ENCODE assay signal across 27 cellular contexts in genomic region chr1:39181311-39181710, GRCh38. TPM values are rescaled to one million over a fixed set of nuclear protein-coding genes. Genes with fewer than 3 reads are reported as not detected.
DNase-seq lines count a peak whose midpoint lies in the region; ATAC-seq and TF ChIP-seq lines count a peak whose summit lies in the region.
"Had no signal": no experiment of that assay in that cellular context is flagged by ENCODE, and none has a peak within 500 bp of the region (broad histone marks: within the 10 kb centered on the region; RNA-seq: fewer than 3 reads in every experiment).

No MANE protein-coding gene starts in this region.

- ATAC-seq in Panc1: no peak
- ATAC-seq in naive thymus-derived CD4-positive, alpha-beta T cell: no peak
- no peak for ATAC-seq in HG02759 (IDR thresholded peaks at IDR 0.05; ENCODE audit: unreplicated experiment)

- H3K27ac ChIP-seq in CD4-positive, alpha-beta memory T cell (ENCODE audit: low read depth, low read length): no peak overlapping the region
- H3K27ac ChIP-seq in Panc1 (ENCODE audit: low read length): peak overlapping the region; percentile 97
- no peak overlapping the region for H3K27ac ChIP-seq in naive thymus-derived CD4-positive, alpha-beta T cell (ENCODE audit: low read depth, low read length)
- H3K27ac ChIP-seq: BLaER1 treated with 17β-estradiol and CSF1 and Interleukin-3, amounts not matched to agents 10 nM and 100 nM; GM23248; HL-60; KMS-11 had no signal

- no peaks in the 10 kb centered on the region for H3K9me3 ChIP-seq in CD4-positive, alpha-beta memory T cell (ENCODE audit: control insufficient read depth in 1 of 2, low read length in 2 of 2)
- H3K9me3 ChIP-seq in Panc1 (ENCODE audit: control insufficient read depth, insufficient read depth, low read depth, low read length): no peaks in the 10 kb centered on the region; the same call in 1 of the 2 replicates
- H3K9me3 ChIP-seq in naive thymus-derived CD4-positive, alpha-beta T cell (ENCODE audit: control insufficient read depth in 2 of 3, low read length in 3 of 3): no peaks in the 10 kb centered on the region

- H3K9me3 Mint-ChIP-seq in CD4-positive, alpha-beta memory T cell: no peaks in the 10 kb centered on the region
- H3K9me3 Mint-ChIP-seq in chondrocyte (ENCODE audit: low read depth): no peaks in the 10 kb centered on the region
- no peaks in the 10 kb centered on the region for H3K9me3 Mint-ChIP-seq in naive thymus-derived CD4-positive, alpha-beta T cell
- H3K9me3 Mint-ChIP-seq: CD4-positive, alpha-beta T cell; IgD-negative memory B cell had no signal

- peaks cover 18 to 34% (median 27%) of the 10 kb centered on the region in 4 donors for H3K4me1 Mint-ChIP-seq in CD4-positive, alpha-beta memory T cell
- peaks cover 74% of the 10 kb centered on the region for H3K4me1 Mint-ChIP-seq in chondrocyte (ENCODE audit: low read depth)
- peaks cover 16 to 36% (median 30%) of the 10 kb centered on the region in 7 donors for H3K4me1 Mint-ChIP-seq in naive thymus-derived CD4-positive, alpha-beta T cell

- DNase-seq in CD4-positive, alpha-beta memory T cell: no peak
- DNase-seq in Panc1 (ENCODE audit: low read depth, low spot score) (no peak), chondrocyte (ENCODE audit: low spot score) (no peak), inferior parietal cortex (ENCODE audit: extremely low spot score) (no peak), HK-2 (ENCODE audit: unreplicated experiment) (no peak)
- no peak for DNase-seq in naive thymus-derived CD4-positive, alpha-beta T cell
- DNase-seq in effector CD4-positive, alpha-beta T cell: no peak
- DNase-seq: AML-193; CD4-positive, alpha-beta T cell; COR-L47; GM23248; H7; MM.1S; NCI-H1048; NCI-H1417; NCI-H1694; NCI-H2029 treated with DMSO at 0.1 percent for 48 hours; NCI-H446 treated with DMSO at 0.1 percent for 48 hours; NCI-H526; NCI-H82; PC-9; SHP77 treated with DMSO at 0.1 percent for 48 hours had no signal

- no peaks in the 10 kb centered on the region for H3K36me3 ChIP-seq in CD4-positive, alpha-beta memory T cell (ENCODE audit: insufficient read depth, low read length)
- no peaks in the 10 kb centered on the region for H3K36me3 ChIP-seq in Panc1 (ENCODE audit: control insufficient read depth, insufficient read depth, low read length)
- no peaks in the 10 kb centered on the region for H3K36me3 ChIP-seq in naive thymus-derived CD4-positive, alpha-beta T cell (ENCODE audit: control insufficient read depth in 2 of 3, insufficient read depth in 3 of 3, low read length in 3 of 3)

- H3K36me3 Mint-ChIP-seq in CD4-positive, alpha-beta memory T cell: peaks cover 0 to 2% of the 10 kb centered on the region in 2 donors
- H3K36me3 Mint-ChIP-seq in chondrocyte (ENCODE audit: low read depth): no peaks in the 10 kb centered on the region
- H3K36me3 Mint-ChIP-seq in naive thymus-derived CD4-positive, alpha-beta T cell: no peaks in the 10 kb centered on the region
- H3K36me3 Mint-ChIP-seq: IgD-negative memory B cell had no signal

- POLR2A ChIA-PET in CD4-positive, alpha-beta memory T cell (lab: Charles Lee; ENCODE audit: partially characterized antibody): no interaction called here
- POLR2A ChIA-PET in Panc1 (lab: Charles Lee): no interaction called here
- POLR2A ChIA-PET in naive thymus-derived CD4-positive, alpha-beta T cell (lab: Charles Lee): interaction anchor here (0.6 kb wide), 2 partner anchors 12 to 173 kb away, joined by 3 to 4 read pairs; no protein-coding TSS in a partner anchor

- TF ChIP-seq CTCF in Panc1 (IDR thresholded peaks at IDR 0.05): no peak
- TF ChIP-seq CTCF in chondrocyte (IDR thresholded peaks at IDR 0.05): no peak

- no peaks in the 10 kb centered on the region for H3K27me3 Mint-ChIP-seq in CD4-positive, alpha-beta memory T cell
- no peaks in the 10 kb centered on the region for H3K27me3 Mint-ChIP-seq in chondrocyte (ENCODE audit: low read depth)
- H3K27me3 Mint-ChIP-seq in naive thymus-derived CD4-positive, alpha-beta T cell: peaks cover 0 to 2% (median 0%) of the 10 kb centered on the region in 5 donors
- H3K27me3 Mint-ChIP-seq: CD4-positive, alpha-beta T cell; IgD-negative memory B cell had no signal

- no peak overlapping the region for H3K4me3 Mint-ChIP-seq in CD4-positive, alpha-beta memory T cell
- no peak overlapping the region for H3K4me3 Mint-ChIP-seq in chondrocyte (ENCODE audit: unreplicated experiment)
- no peak overlapping the region for H3K4me3 Mint-ChIP-seq in naive thymus-derived CD4-positive, alpha-beta T cell
- H3K4me3 Mint-ChIP-seq: CD4-positive, alpha-beta T cell; IgD-negative memory B cell had no signal

- intact Hi-C loops in CD4-positive, alpha-beta memory T cell (cut with micrococcal nuclease): loop anchor here (5.0 kb wide), 2 partner anchors 226 to 396 kb away; partner anchors contain the start of gene PABPC4
- intact Hi-C loops in Panc1 (cut with micrococcal nuclease; ENCODE audit: unreplicated experiment): no loop called here
- intact Hi-C loops in naive thymus-derived CD4-positive, alpha-beta T cell (cut with micrococcal nuclease): loop anchor here (5.0 kb wide), 3 partner anchors 36 to 356 kb away; partner anchors contain the start of gene RRAGC (in 1 of the 2)

- peak overlapping the region in 4 of 7 donors; percentile 10 to 75 (median 54) for H3K27ac Mint-ChIP-seq in CD4-positive, alpha-beta memory T cell
- peak overlapping the region; percentile 8 for H3K27ac Mint-ChIP-seq in chondrocyte (ENCODE audit: unreplicated experiment)
- peak overlapping the region in 5 of 9 donors; percentile 3 to 41 (median 25) for H3K27ac Mint-ChIP-seq in naive thymus-derived CD4-positive, alpha-beta T cell
- H3K27ac Mint-ChIP-seq: CD4-positive, alpha-beta T cell; IgD-negative memory B cell had no signal

- CTCF ChIA-PET in CD4-positive, alpha-beta memory T cell (lab: Charles Lee; ENCODE audit: partially characterized antibody): interaction anchor here (0.6 to 17.2 kb wide), 3 partner anchors 12 to 85 kb away, joined by 3 to 820 read pairs (median 91); no protein-coding TSS in a partner anchor
- CTCF ChIA-PET in Panc1 (lab: Charles Lee): no interaction called here
- CTCF ChIA-PET in naive thymus-derived CD4-positive, alpha-beta T cell (lab: Charles Lee): interaction anchor here (4.2 kb wide), 1 partner anchor 12 kb away, joined by 34 read pairs; no protein-coding TSS in a partner anchor

- H3K4me3 ChIP-seq in CD4-positive, alpha-beta memory T cell (ENCODE audit: low read length in 2 of 2): no peak overlapping the region
- H3K4me3 ChIP-seq in Panc1 (ENCODE audit: low read depth in 2 of 2, low read length in 2 of 2): no peak overlapping the region
- H3K4me3 ChIP-seq in naive thymus-derived CD4-positive, alpha-beta T cell (ENCODE audit: low read length): no peak overlapping the region
- H3K4me3 ChIP-seq: BLaER1 treated with 17β-estradiol and CSF1 and Interleukin-3, amounts not matched to agents 10 nM and 100 nM; GM23248; PC-9 had no signal

- peaks cover 33% of the 10 kb centered on the region for H3K4me1 ChIP-seq in CD4-positive, alpha-beta memory T cell (ENCODE audit: insufficient read depth, low read length)
- peaks cover 67% of the 10 kb centered on the region for H3K4me1 ChIP-seq in Panc1 (ENCODE audit: control insufficient read depth, insufficient read depth, low read length)
- peaks cover 7 to 16% of the 10 kb centered on the region in 2 donors for H3K4me1 ChIP-seq in naive thymus-derived CD4-positive, alpha-beta T cell (ENCODE audit: control insufficient read depth in 2 of 2, insufficient read depth in 2 of 2, low read length in 2 of 2)

- in situ Hi-C loops in Panc1 (cut with HindIII; ENCODE audit: low pct_unique_long_range_greater_than_20kb, low sequenced_read_pairs): no loop called here

- no peaks in the 10 kb centered on the region for H3K27me3 ChIP-seq in CD4-positive, alpha-beta memory T cell (ENCODE audit: insufficient read depth, low read length)
- H3K27me3 ChIP-seq in Panc1 (ENCODE audit: control insufficient read depth, insufficient read depth, low read length): no peaks in the 10 kb centered on the region
- H3K27me3 ChIP-seq in naive thymus-derived CD4-positive, alpha-beta T cell (ENCODE audit: control insufficient read depth in 2 of 2, insufficient read depth in 2 of 2, low read length in 2 of 2): no peaks in the 10 kb centered on the region
- H3K27me3 ChIP-seq: BLaER1 treated with 17β-estradiol and CSF1 and Interleukin-3, amounts not matched to agents 10 nM and 100 nM had no signal

- no TSS peak for BruUV-seq in Panc1 (replicated peaks; lab: Mats Ljungman, UMichigan)

RNA-seq across cellular contexts. Expression of gene MACF1, which starts 23.2 kb away (rescaled TPM):
- 100 to 1,000 TPM; 329 to 387 TPM for total RNA-seq in CD4-positive, alpha-beta memory T cell
- polyA plus RNA-seq in CD4-positive, alpha-beta memory T cell: 100 to 1,000 TPM in 1 of 2 donors, 1 to 10 TPM in 1; 6.8 to 114 TPM
- 413 TPM for total RNA-seq in Panc1 (2021; ENCODE audit: unreplicated experiment)
- 162 TPM for polyA plus RNA-seq in Panc1 (2012; ENCODE audit: insufficient read length)
- 377 to 446 TPM (median 386 TPM) in 3 replicates for total RNA-seq in chondrocyte
- 100 to 1,000 TPM; 282 to 409 (median 335) TPM for total RNA-seq in naive thymus-derived CD4-positive, alpha-beta T cell
- 10 to 100 TPM; 21.2 to 90.3 TPM for polyA plus RNA-seq in naive thymus-derived CD4-positive, alpha-beta T cell
